Comparison of ENCODE assay signal across 1 cellular context in genomic region chr11:80990885-80991284, GRCh38.
TF ChIP-seq lines count a peak whose summit lies in the region.

No MANE protein-coding gene starts in this region.

TF ChIP-seq in SK-N-SH, 30 proteins besides CTCF, POLR2A, EP300 and RAD21 (continued from another document):
- TF ChIP-seq EZH2phosphoT487 (IDR thresholded peaks at IDR 0.05; ENCODE audit: borderline replicate concordance, low read depth) (no peak), MEF2A (IDR thresholded peaks at IDR 0.05; ENCODE audit: borderline replicate concordance, low read depth) (no peak), MAX (IDR thresholded peaks at IDR 0.05; ENCODE audit: low read depth) (no peak), YY1 (IDR thresholded peaks at IDR 0.05; ENCODE audit: low read depth) (no peak)
TF ChIP-seq in SK-N-SH: peak in this region for 0.
